ENCODE assay signal across 13 cellular contexts in genomic region chr1:225461533-225462428, GRCh38. TPM values are rescaled to one million over a fixed set of nuclear protein-coding genes. Genes with fewer than 3 reads are reported as not detected.
A peak's percentile ranks its signal among the peaks of the same experiment; 100 is the strongest.
DNase-seq lines count a peak whose midpoint lies in the region; ATAC-seq, FAIRE-seq and TF ChIP-seq lines count a peak whose summit lies in the region.
"Had no signal": no experiment of that assay in that cellular context is flagged by ENCODE, and none has a peak within 500 bp of the region (broad histone marks: within the 10 kb centered on the region; RNA-seq: fewer than 3 reads in every experiment).

No MANE protein-coding gene starts in this region.

- H3K4me2 ChIP-seq in H1 (ENCODE audit: insufficient read depth in 1 of 2, low read depth in 2 of 2, low read length in 2 of 2), result no peak overlapping the region

- H3K14ac ChIP-seq in H1 (ENCODE audit: insufficient read length), result no peak overlapping the region

- H3K4me1 Mint-ChIP-seq in T-helper 2 cell treated with Interferon-gamma antibody and Interleukin-4, amounts not matched to agents 5 μg/mL and 100 μg/mL, for 36 hours (ENCODE audit: low read depth), result peaks cover 48% of the 10 kb centered on the region

- no peaks in the 10 kb centered on the region; the same call in 1 of the 2 replicates for H3K23me2 ChIP-seq in H1 (ENCODE audit: low read depth, low read length)

- ATAC-seq in sciatic nerve (no peak), HG02884 (IDR thresholded peaks at IDR 0.05; ENCODE audit: unreplicated experiment) (no peak), GM21825 (IDR thresholded peaks at IDR 0.05; ENCODE audit: unreplicated experiment) (no peak)

- TF ChIP-seq CTCF in H1 (IDR thresholded peaks at IDR 0.05; ENCODE audit: control extremely low read depth in 1 of 3, insufficient read depth in 1 of 3, low read depth in 1 of 3, low read length in 3 of 3) (no peak), GM13977 (IDR thresholded peaks at IDR 0.05; ENCODE audit: extremely low read depth, insufficient read depth, missing control alignments) (no peak)

- no peak overlapping the region for H3K18ac ChIP-seq in H1 (ENCODE audit: extremely low read depth, low read length)

- H4K20me1 ChIP-seq in H1 (replicated peaks in 1 of 2; ENCODE audit: control insufficient read depth in 1 of 2, insufficient read depth in 2 of 2, low read length in 2 of 2), result no peaks in the 10 kb centered on the region

- no peak overlapping the region for H3K4ac ChIP-seq in H1 (replicated peaks; ENCODE audit: insufficient read length, low read depth, low read length)

- H3K56ac ChIP-seq in H1 (replicated peaks; ENCODE audit: insufficient read length, low read depth, low read length), result no peak overlapping the region

- in situ Hi-C loops in GM13977 (cut with MboI; ENCODE audit: low pct_unique_long_range_greater_than_20kb, low sequenced_read_pairs, unreplicated experiment), result no loop called here

- H3K4me3 Mint-ChIP-seq in T-helper 2 cell treated with Interferon-gamma antibody and Interleukin-4, amounts not matched to agents 5 μg/mL and 100 μg/mL, for 36 hours, result no peak overlapping the region
- H3K4me3 Mint-ChIP-seq: activated T-cell treated with anti-CD3 and anti-CD28 coated beads, Interleukin-2, amount 50 U/mL, for 4 hours had no signal

- H2BK15ac ChIP-seq in H1 (ENCODE audit: low read length), result 0 out of 2 replicates have a peak overlapping the region, but pooled peaks have one; percentile 16

- no peaks in the 10 kb centered on the region for H3K79me2 ChIP-seq in H1 (ENCODE audit: control insufficient read depth in 1 of 2, insufficient read depth in 2 of 2, low read length in 2 of 2)

- no peak for TF ChIP-seq EP300 in H1 (IDR thresholded peaks at IDR 0.05; ENCODE audit: borderline replicate concordance in 1 of 2, low read depth in 2 of 2, low read length in 2 of 2)

- no peak overlapping the region for H2AK5ac ChIP-seq in H1 (ENCODE audit: low read depth, low read length)

- H4K8ac ChIP-seq in H1 (ENCODE audit: extremely low read depth, insufficient read depth, low read length), result no peak overlapping the region

- FAIRE-seq in H1 (lab: Jason Lieb, UNC), result no peak
- FAIRE-seq: colon, G401.6 had no signal

- H3K27ac ChIP-seq in H1 (ENCODE audit: low read depth, low read length), result no peak overlapping the region
- H3K27ac ChIP-seq: lower lobe of right lung had no signal

- intact Hi-C loops in sciatic nerve (cut with DNase I), result no loop called here

- no peaks in the 10 kb centered on the region for H3K36me3 ChIP-seq in H1 (ENCODE audit: control insufficient read depth in 2 of 4, insufficient read depth in 4 of 4, low read length in 3 of 4)
- H3K36me3 ChIP-seq: lower lobe of right lung had no signal

- no peak overlapping the region for H3K4me3 ChIP-seq in H1 (ENCODE audit: extremely low read depth in 1 of 4, insufficient read depth in 2 of 4, low read depth in 3 of 4, low read length in 4 of 4)
- H3K4me3 ChIP-seq: lower lobe of right lung had no signal

- no peak for TF ChIP-seq POLR2A in H1 (IDR thresholded peaks at IDR 0.05; ENCODE audit: control extremely low read depth in 1 of 2, low read depth in 2 of 2, low read length in 2 of 2)

- H3K79me1 ChIP-seq in H1 (ENCODE audit: low read depth, low read length), result no peaks in the 10 kb centered on the region

- 87% methylated on average over 19 of the region's 19 CpGs; no CpG with 5 or more reads in 1 of the 2 experiments for WGBS in H1 (ENCODE audit: extremely low coverage in 1 of 2, insufficient coverage in 1 of 2, insufficient read length in 1 of 2, insufficient replicate concordance in 2 of 2, low coverage in 1 of 2, low lambda C conversion rate in 2 of 2, missing lambda C conversion rate in 1 of 2), 2 experiments

- no peak overlapping the region for H3K9ac ChIP-seq in H1 (replicated peaks in 1 of 4; ENCODE audit: extremely low read depth in 1 of 4, low read depth in 3 of 4, low read length in 3 of 4)

- H2BK12ac ChIP-seq in H1 (ENCODE audit: low read depth, low read length), result peak overlapping the region; percentile 50; the same call in 1 of the 2 replicates

- H3K9me3 ChIP-seq in H1 (ENCODE audit: insufficient read depth in 2 of 2, low read depth in 1 of 2, low read length in 1 of 2), result no peaks in the 10 kb centered on the region
- H3K9me3 ChIP-seq: lower lobe of right lung had no signal

- no peaks in the 10 kb centered on the region; a peak in 1 of 7 replicates for H3K27me3 ChIP-seq in H1 (replicated peaks in 1 of 4; ENCODE audit: control insufficient read depth in 3 of 4, extremely low read depth in 1 of 4, insufficient read depth in 3 of 4, low read length in 3 of 4)

- no peaks in the 10 kb centered on the region for H3K36me3 Mint-ChIP-seq in T-helper 2 cell treated with Interferon-gamma antibody and Interleukin-4, amounts not matched to agents 5 μg/mL and 100 μg/mL, for 36 hours (ENCODE audit: low read depth)

- no peak overlapping the region for H2BK20ac ChIP-seq in H1 (ENCODE audit: low read length)

- TF ChIP-seq RAD21 in H1 (IDR thresholded peaks at IDR 0.05 in 1 of 2, conservative IDR thresholded peaks at IDR 0.05 in 1 of 2; ENCODE audit: low read depth in 2 of 2, low read length in 2 of 2), result no peak

- no peak overlapping the region for H4K5ac ChIP-seq in H1 (ENCODE audit: insufficient read length, low read depth, low read length)

- H3K4me1 ChIP-seq in H1 (replicated peaks in 1 of 4; ENCODE audit: control insufficient read depth in 3 of 4, insufficient read depth in 4 of 4, low read length in 3 of 4), result peaks cover 6 to 20% (median 12%) of the 10 kb centered on the region in 4 experiments

- CTCF ChIA-PET in H1 (lab: Charles Lee; ENCODE audit: partially characterized antibody), result interaction anchor here (0.6 to 2.8 kb wide), 16 partner anchors 10 to 721 kb away, joined by 3 to 20 read pairs (median 4); partner anchors contain the start of genes EPHX1 and SRP9

- no peak overlapping the region for H3K23ac ChIP-seq in H1 (ENCODE audit: insufficient read length)

- POLR2A ChIA-PET in H1 (lab: Charles Lee; ENCODE audit: partially characterized antibody), result interaction anchor here (1.2 to 2.4 kb wide), 2 partner anchors 8 to 315 kb away, joined by 3 to 6 read pairs; partner anchors contain the start of gene SRP9

- no peak overlapping the region for H4K91ac ChIP-seq in H1 (replicated peaks; ENCODE audit: insufficient read length, low read length)

- no peak overlapping the region for H2BK120ac ChIP-seq in H1 (replicated peaks; ENCODE audit: low read depth, low read length)

- no peak overlapping the region for H2AFZ ChIP-seq in H1 (ENCODE audit: low read length)

- H3K27me3 Mint-ChIP-seq in T-helper 2 cell treated with Interferon-gamma antibody and Interleukin-4, amounts not matched to agents 5 μg/mL and 100 μg/mL, for 36 hours (ENCODE audit: low read depth), result no peaks in the 10 kb centered on the region

- no peak for DNase-seq in T-helper 2 cell treated with Interferon-gamma antibody and Interleukin-4, amounts not matched to agents 5 μg/mL and 100 μg/mL, for 36 hours (ENCODE audit: low spot score)
- no peak for DNase-seq in T-helper 2 cell
- peak; percentile 82 for DNase-seq in NCI-H1092 treated with DMSO at 0.1 percent for 48 hours (lab: John Stamatoyannopoulos, UW)
- no peak for DNase-seq in H1 (ENCODE audit: low read depth in 1 of 2, low spot score in 2 of 2)
- DNase-seq in sciatic nerve (ENCODE audit: low spot score), result peak; percentile 45
- DNase-seq in GM13977 (ENCODE audit: low spot score), result no peak
- DNase-seq: activated T-cell treated with anti-CD3 and anti-CD28 coated beads, Interleukin-2, amount 50 U/mL, for 4 hours; foreskin melanocyte; lower lobe of right lung had no signal

- peak overlapping the region; percentile 68 for H3K27ac Mint-ChIP-seq in T-helper 2 cell treated with Interferon-gamma antibody and Interleukin-4, amounts not matched to agents 5 μg/mL and 100 μg/mL, for 36 hours

- no peaks in the 10 kb centered on the region for H3K9me3 Mint-ChIP-seq in T-helper 2 cell treated with Interferon-gamma antibody and Interleukin-4, amounts not matched to agents 5 μg/mL and 100 μg/mL, for 36 hours
- H3K9me3 Mint-ChIP-seq: activated T-cell treated with anti-CD3 and anti-CD28 coated beads, Interleukin-2, amount 50 U/mL, for 4 hours had no signal

- no peak overlapping the region for H2BK5ac ChIP-seq in H1 (ENCODE audit: low read depth, low read length)

TF ChIP-seq in H1, 55 proteins besides CTCF, POLR2A, EP300 and RAD21:
- TF ChIP-seq SP1 (IDR thresholded peaks at IDR 0.05; ENCODE audit: low read depth, low read length) (no peak), EZH2 (IDR thresholded peaks at IDR 0.05; ENCODE audit: low read depth, low read length, severe bottlenecking) (no peak), TAF1 (IDR thresholded peaks at IDR 0.05; ENCODE audit: low read depth, low read length) (no peak), SIN3A (conservative IDR thresholded peaks at IDR 0.05 in 1 of 2, IDR thresholded peaks at IDR 0.05 in 1 of 2; ENCODE audit: low read depth in 1 of 2, low read length in 2 of 2) (no peak), GTF2F1 (IDR thresholded peaks at IDR 0.05; ENCODE audit: borderline replicate concordance, low read depth, low read length) (no peak), SP4 (IDR thresholded peaks at IDR 0.05; ENCODE audit: low read length) (no peak), MAX (IDR thresholded peaks at IDR 0.05) (no peak), CHD1 (IDR thresholded peaks at IDR 0.05; ENCODE audit: low read depth, low read length) (no peak), YY1 (IDR thresholded peaks at IDR 0.05; ENCODE audit: low read depth, low read length) (no peak), SIRT6 (IDR thresholded peaks at IDR 0.05; ENCODE audit: low read length) (no peak), CHD2 (IDR thresholded peaks at IDR 0.05; ENCODE audit: low read length) (no peak), POLR2AphosphoS5 (IDR thresholded peaks at IDR 0.05; ENCODE audit: low read depth, low read length) (no peak), CBX5 (IDR thresholded peaks at IDR 0.05; ENCODE audit: low read depth, low read length) (no peak), HDAC2 (IDR thresholded peaks at IDR 0.05; ENCODE audit: borderline replicate concordance in 1 of 2, low read depth in 2 of 2, low read length in 2 of 2) (no peak), BACH1 (IDR thresholded peaks at IDR 0.05; ENCODE audit: low read length) (no peak)

RNA-seq across cellular contexts. Expression of gene LBR, which starts 33.9 kb away (rescaled TPM):
- 89.8 and 93.0 TPM in 2 replicates for total RNA-seq in H1 (2021; fragmentation: NEBNext Ultra II Directional; extraction: Animal tissue kit (Norgen Biotek cat#: 25700))
- polyA plus RNA-seq in H1 (2011; rRNA removed), result 32.1 and 39.1 TPM in 2 replicates
- polyA plus RNA-seq in H1 (2011; cell fraction: cytosol; rRNA removed), result 35.5 TPM
- polyA plus RNA-seq in H1 (2011; cell fraction: nucleus; rRNA removed), result 41.7 TPM
- polyA plus RNA-seq in H1 (2012, experiment 1 of 2), result 42.4 to 77.4 TPM (median 46.1 TPM) in 4 replicates
- polyA plus RNA-seq in H1 (2012, experiment 2 of 2), result 7.1 TPM
- 113 TPM for polyA plus RNA-seq in H1 (2013, experiment 1 of 2)
- polyA plus RNA-seq in H1 (2013, experiment 2 of 2), result 124 TPM
- polyA minus RNA-seq in H1 (2011; rRNA and poly(A)+ RNA removed), result 57.7 and 76.1 TPM in 2 replicates
- polyA minus RNA-seq in H1 (2011; cell fraction: cytosol; rRNA and poly(A)+ RNA removed), result 27.3 TPM
- polyA minus RNA-seq in H1 (2011; cell fraction: nucleus; rRNA and poly(A)+ RNA removed), result 50.5 TPM
- total RNA-seq in sciatic nerve, result 48.8 TPM

Comparison
In these comparisons a context has a peak if more than half of its experiments do, and no peak if none do; other contexts are left out.
1. DNase-seq: peak in NCI-H1092 treated with DMSO at 0.1 percent for 48 hours (single experiment) and sciatic nerve (single experiment); none in T-helper 2 cell treated with Interferon-gamma antibody and Interleukin-4, amounts not matched to agents 5 μg/mL and 100 μg/mL, for 36 hours (single experiment), T-helper 2 cell (0 of 5), H1 (0 of 2) and GM13977 (single experiment).